35 cellular contexts compared by ENCODE assay signal in genomic region chr3:9066141-9066540, GRCh38.
"Had no signal": no experiment of that assay in that cellular context is flagged by ENCODE, and none has a peak within 500 bp of the region (broad histone marks: within the 10 kb centered on the region; RNA-seq: fewer than 3 reads in every experiment).

No MANE protein-coding gene starts in this region.

- H3K27ac Mint-ChIP-seq: activated CD4-positive, alpha-beta memory T cell treated with anti-CD3 and anti-CD28 coated beads, Interleukin-2, amount 10 ng/mL, durations not matched to agents 7 days and 5 days; activated CD8-positive, alpha-beta memory T cell treated with anti-CD3 and anti-CD28 coated beads, Interleukin-2, amount 10 ng/mL, durations not matched to agents 7 days and 5 days; activated naive CD8-positive, alpha-beta T cell treated with anti-CD3 and anti-CD28 coated beads for 36 hours had no signal

- H3K27me3 ChIP-seq: ascending aorta, cardiac muscle cell, MG63 had no signal

- H3K4me1 ChIP-seq: ascending aorta had no signal

- H3K4me2 ChIP-seq: PC-9 had no signal

- H3K36me3 ChIP-seq: ascending aorta, cardiac muscle cell, MG63 had no signal

- H3K9me3 ChIP-seq: ascending aorta, MG63 had no signal

- H3K27ac ChIP-seq: ascending aorta, cardiac muscle cell, PC-9, RWPE1, WERI-Rb-1 had no signal

- H3K4me3 ChIP-seq: ascending aorta, cardiac muscle cell, MG63, PC-9 had no signal

- H3K36me3 Mint-ChIP-seq: activated CD8-positive, alpha-beta memory T cell treated with anti-CD3 and anti-CD28 coated beads, Interleukin-2, amount 10 ng/mL, durations not matched to agents 7 days and 5 days had no signal

- H3K4me1 Mint-ChIP-seq: activated CD4-positive, alpha-beta memory T cell treated with anti-CD3 and anti-CD28 coated beads, Interleukin-2, amount 10 ng/mL, durations not matched to agents 7 days and 5 days; activated CD8-positive, alpha-beta memory T cell treated with anti-CD3 and anti-CD28 coated beads, Interleukin-2, amount 10 ng/mL, durations not matched to agents 7 days and 5 days; activated naive CD8-positive, alpha-beta T cell treated with anti-CD3 and anti-CD28 coated beads for 36 hours; central memory CD8-positive, alpha-beta T cell had no signal

- H3K27me3 Mint-ChIP-seq: activated CD4-positive, alpha-beta memory T cell treated with anti-CD3 and anti-CD28 coated beads, Interleukin-2, amount 10 ng/mL, durations not matched to agents 7 days and 5 days; activated CD8-positive, alpha-beta memory T cell treated with anti-CD3 and anti-CD28 coated beads, Interleukin-2, amount 10 ng/mL, durations not matched to agents 7 days and 5 days; activated naive CD8-positive, alpha-beta T cell treated with anti-CD3 and anti-CD28 coated beads for 36 hours had no signal

- H2AFZ ChIP-seq: PC-9 had no signal

- H3K4me3 Mint-ChIP-seq: activated CD4-positive, alpha-beta memory T cell treated with anti-CD3 and anti-CD28 coated beads, Interleukin-2, amount 10 ng/mL, durations not matched to agents 7 days and 5 days; activated CD8-positive, alpha-beta memory T cell treated with anti-CD3 and anti-CD28 coated beads, Interleukin-2, amount 10 ng/mL, durations not matched to agents 7 days and 5 days; activated naive CD8-positive, alpha-beta T cell treated with anti-CD3 and anti-CD28 coated beads for 36 hours; central memory CD8-positive, alpha-beta T cell had no signal

- FAIRE-seq: RCC 7860 had no signal

- DNase-seq: activated CD4-positive, alpha-beta memory T cell treated with anti-CD3 and anti-CD28 coated beads, Interleukin-2, amount 10 ng/mL, durations not matched to agents 7 days and 5 days; activated CD4-positive, alpha-beta T cell treated with anti-CD3 and anti-CD28 coated beads for 1 hour; activated CD4-positive, alpha-beta T cell treated with anti-CD3 and anti-CD28 coated beads for 48 hours; activated CD4-positive, CD25-positive, alpha-beta regulatory T cell; activated CD8-positive, alpha-beta memory T cell treated with anti-CD3 and anti-CD28 coated beads for 24 hours; activated CD8-positive, alpha-beta memory T cell treated with anti-CD3 and anti-CD28 coated beads, Interleukin-2, amount 10 ng/mL, durations not matched to agents 7 days and 5 days; activated CD8-positive, alpha-beta memory T cell treated with anti-CD3 and anti-CD28 coated beads, Interleukin-2, amount 50 U/mL, for 48 hours; activated effector memory CD4-positive, alpha-beta T cell treated with Interleukin-2 at 50 U/mL for 16 hours; activated naive CD4-positive, alpha-beta T cell treated with anti-CD3 and anti-CD28 coated beads, Interleukin-2, amount 50 U/mL, for 16 hours; activated naive CD8-positive, alpha-beta T cell treated with anti-CD3 and anti-CD28 coated beads for 36 hours; activated T-cell treated with anti-CD3 and anti-CD28 coated beads, Interleukin-2, amount 50 U/mL, for 48 hours; amygdala; Kasumi-1; KG1; MG63; NCI-H1048; NCI-H1105 treated with DMSO at 0.1 percent for 48 hours; NCI-H1436; NCI-H1694; NCI-H1930; NCI-H2081 treated with DMSO at 0.1 percent for 48 hours; NCI-H345; NCI-H524 treated with DMSO at 0.1 percent for 48 hours; NK-92 treated with Interleukin-12 subunit alpha and Interleukin-12 subunit beta, amount 100 ng/mL, for 24 hours; PC-9; SIG-M5; T-helper 1 cell; T-helper 2 cell; T-helper 9 cell; WERI-Rb-1 had no signal
